8 cellular contexts compared by ENCODE assay signal in the genomic region with DNA sequence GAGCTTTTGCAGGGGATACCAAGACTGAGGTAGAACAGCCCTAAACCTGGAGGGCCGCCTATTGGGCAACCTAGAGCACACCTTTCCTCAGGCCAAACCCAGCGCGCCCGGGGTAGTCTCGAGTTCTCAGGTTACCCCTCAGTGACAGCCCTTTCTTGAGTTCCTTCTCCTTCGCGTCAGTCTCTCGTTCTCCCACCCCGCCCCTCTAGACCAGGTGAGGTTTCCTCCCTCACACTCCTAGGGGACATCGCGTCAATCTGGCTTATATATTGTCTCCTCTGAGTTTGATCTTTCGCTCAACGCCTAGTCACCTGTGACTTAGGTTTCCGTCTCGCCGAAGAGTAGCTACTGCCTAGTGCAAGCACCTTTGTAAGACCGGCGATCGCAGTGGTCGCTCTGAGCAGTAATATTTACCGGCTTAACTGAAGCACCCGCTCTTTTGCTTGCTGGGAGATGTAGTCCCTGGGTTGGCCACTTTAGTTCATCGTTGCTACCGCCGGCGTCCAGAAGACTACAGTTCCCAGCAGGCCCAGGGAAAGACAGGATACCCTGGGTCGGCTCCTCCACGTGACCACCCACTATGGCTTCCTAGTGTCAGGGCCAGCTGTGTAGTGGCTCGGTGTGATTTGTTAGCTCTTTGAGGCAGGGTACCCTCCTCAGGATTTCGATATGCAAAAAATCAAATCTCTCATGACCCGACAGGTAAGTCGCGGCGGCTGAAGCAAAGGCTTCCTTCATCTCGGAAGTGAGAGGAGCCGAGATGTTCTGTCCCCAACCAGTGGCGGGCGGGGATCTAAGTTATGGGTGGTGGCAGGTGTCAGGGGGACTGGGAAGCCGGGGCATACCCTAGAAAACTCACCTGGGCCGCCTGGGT.
DNase-seq lines count a peak whose midpoint lies in the region; ATAC-seq and TF ChIP-seq lines count a peak whose summit lies in the region.

A gene with protein sequence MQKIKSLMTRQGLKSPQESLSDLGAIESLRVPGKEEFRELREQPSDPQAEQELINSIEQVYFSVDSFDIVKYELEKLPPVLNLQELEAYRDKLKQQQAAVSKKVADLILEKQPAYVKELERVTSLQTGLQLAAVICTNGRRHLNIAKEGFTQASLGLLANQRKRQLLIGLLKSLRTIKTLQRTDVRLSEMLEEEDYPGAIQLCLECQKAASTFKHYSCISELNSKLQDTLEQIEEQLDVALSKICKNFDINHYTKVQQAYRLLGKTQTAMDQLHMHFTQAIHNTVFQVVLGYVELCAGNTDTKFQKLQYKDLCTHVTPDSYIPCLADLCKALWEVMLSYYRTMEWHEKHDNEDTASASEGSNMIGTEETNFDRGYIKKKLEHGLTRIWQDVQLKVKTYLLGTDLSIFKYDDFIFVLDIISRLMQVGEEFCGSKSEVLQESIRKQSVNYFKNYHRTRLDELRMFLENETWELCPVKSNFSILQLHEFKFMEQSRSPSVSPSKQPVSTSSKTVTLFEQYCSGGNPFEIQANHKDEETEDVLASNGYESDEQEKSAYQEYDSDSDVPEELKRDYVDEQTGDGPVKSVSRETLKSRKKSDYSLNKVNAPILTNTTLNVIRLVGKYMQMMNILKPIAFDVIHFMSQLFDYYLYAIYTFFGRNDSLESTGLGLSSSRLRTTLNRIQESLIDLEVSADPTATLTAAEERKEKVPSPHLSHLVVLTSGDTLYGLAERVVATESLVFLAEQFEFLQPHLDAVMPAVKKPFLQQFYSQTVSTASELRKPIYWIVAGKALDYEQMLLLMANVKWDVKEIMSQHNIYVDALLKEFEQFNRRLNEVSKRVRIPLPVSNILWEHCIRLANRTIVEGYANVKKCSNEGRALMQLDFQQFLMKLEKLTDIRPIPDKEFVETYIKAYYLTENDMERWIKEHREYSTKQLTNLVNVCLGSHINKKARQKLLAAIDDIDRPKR (plus strand): TSS at position 568 of the 874 bp plus-strand sequence. CDS start 102 bp downstream, at position 670.

- H3K4me3 ChIP-seq in AG09309 (ENCODE audit: control insufficient read depth, low read depth, low read length) = peak within 1 kb of the TSS; percentile 87

- DNase-seq in AG09309 (ENCODE audit: low read depth) (peak; percentile 83), NCI-H446 treated with DMSO at 0.1 percent for 48 hours (lab: John Stamatoyannopoulos, UW) (peak; percentile 81), cerebellar nuclear complex (lab: John Stamatoyannopoulos, UW) (peak; percentile 78 to 90), islet precursor cell (peak; percentile 99)
- peak; percentile 79 to 85 (median 84) for DNase-seq in stimulated activated CD4-positive, alpha-beta T cell treated with anti-CD3 and anti-CD28 coated beads, Interleukin-12 subunit alpha, Interleukin-12 subunit beta, amount 100 ng/mL, for 48 hours (ENCODE audit: low read depth in 2 of 3, low spot score in 1 of 3)

- TF ChIP-seq CTCF in AG09309 (IDR thresholded peaks at IDR 0.05; ENCODE audit: control insufficient read depth, insufficient read depth, low read depth, low read length, missing control alignments) = no peak

- ATAC-seq in GM19035 (IDR thresholded peaks at IDR 0.05; ENCODE audit: unreplicated experiment) (peak; percentile 99), HG03354 (IDR thresholded peaks at IDR 0.05; ENCODE audit: poor library complexity, severe bottlenecking, unreplicated experiment) (peak; percentile 99)
- peak; percentile 99 to 100 for ATAC-seq in activated CD4-positive, CD25-positive, alpha-beta regulatory T cell treated with anti-CD3 and anti-CD28 coated beads, Interleukin-2, amount 50 U/mL, for 24 hours

Comparison
In these comparisons a context has a peak if more than half of its experiments do, and no peak if none do; other contexts are left out.
1. Peak in every context shown above with its lines: DNase-seq, ATAC-seq and H3K4me3 ChIP-seq.